ENCODE assay signal across 8 cellular contexts in the genomic region with DNA sequence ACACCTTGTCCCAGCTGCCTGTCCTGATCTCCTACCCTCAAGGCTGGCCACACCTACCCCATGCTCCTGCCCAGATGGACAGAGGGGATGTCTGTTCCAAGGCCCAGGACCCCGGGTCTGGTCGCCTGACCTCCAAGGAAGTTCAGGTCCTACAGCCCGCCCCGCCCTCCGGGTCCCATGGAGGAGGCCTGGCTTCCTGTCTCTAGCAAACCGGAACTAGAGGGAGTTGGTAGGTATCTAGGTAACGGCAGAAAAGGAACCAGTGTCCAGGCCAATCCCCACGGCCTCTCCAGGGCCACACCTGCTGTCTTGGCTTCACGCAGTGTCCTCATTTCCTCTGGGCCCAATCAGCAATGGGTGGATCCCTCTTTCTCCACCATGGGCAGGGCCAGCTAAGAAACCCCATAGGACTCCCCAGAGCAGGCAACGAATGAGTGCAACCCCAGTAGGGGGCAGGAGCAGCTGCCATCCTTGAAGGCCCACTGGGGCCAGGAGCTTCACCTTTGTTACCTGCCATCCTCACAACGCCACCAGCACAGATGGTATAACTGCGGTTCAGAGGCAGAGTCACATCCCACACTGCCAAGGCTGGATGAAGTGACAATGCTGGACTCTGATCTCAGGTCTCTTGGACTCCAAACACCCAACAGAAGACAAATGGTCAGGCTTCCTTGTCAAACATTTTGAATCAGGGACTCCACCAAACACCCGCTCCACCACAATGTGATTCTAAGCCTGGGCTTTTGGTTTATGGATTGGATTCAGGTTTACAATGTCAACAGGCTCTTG. TPM values are rescaled to one million over a fixed set of nuclear protein-coding genes. Genes with fewer than 3 reads are reported as not detected.
DNase-seq lines count a peak whose midpoint lies in the region; FAIRE-seq and TF ChIP-seq lines count a peak whose summit lies in the region.

No MANE protein-coding gene starts in this region.

- H3K36me3 Mint-ChIP-seq in activated CD4-positive, alpha-beta memory T cell treated with anti-CD3 and anti-CD28 coated beads, Interleukin-2, amount 10 ng/mL, durations not matched to agents 7 days and 5 days (ENCODE audit: low read depth): peaks cover 55% of the 10 kb centered on the region

- no peaks in the 10 kb centered on the region for H3K9me3 ChIP-seq in kidney (ENCODE audit: control insufficient read depth in 1 of 2, low read length in 2 of 2)

- H3K27ac ChIP-seq in kidney (ENCODE audit: low read depth in 2 of 2, low read length in 2 of 2): peak overlapping the region in 1 of 2 donors; percentile 29

- CTCF ChIA-PET in activated CD4-positive, alpha-beta memory T cell treated with anti-CD3 and anti-CD28 coated beads, Interleukin-2, amount 10 ng/mL, durations not matched to agents 7 days and 5 days (lab: Charles Lee): interaction anchor here (0.7 to 9.7 kb wide), 9 partner anchors 9 to 65 kb away, joined by 3 to 561 read pairs (median 40); partner anchors contain the start of genes PXN, RNU4-1, RNU4-2 and RPLP0

- no peaks in the 10 kb centered on the region for H3K27me3 Mint-ChIP-seq in activated CD4-positive, alpha-beta memory T cell treated with anti-CD3 and anti-CD28 coated beads, Interleukin-2, amount 10 ng/mL, durations not matched to agents 7 days and 5 days

- H3K9ac ChIP-seq in kidney (ENCODE audit: low read length in 2 of 2): peak overlapping the region in 1 of 2 donors; percentile 44

- intact Hi-C loops in kidney (cut with DNase I): loop anchor here (5.0 kb wide), 1 partner anchor 36 kb away; no protein-coding TSS in a partner anchor

- peaks cover 57 to 60% of the 10 kb centered on the region in 2 donors for H3K4me1 ChIP-seq in kidney (ENCODE audit: control insufficient read depth in 1 of 2, insufficient read depth in 1 of 2, low read depth in 1 of 2, low read length in 2 of 2)

- FAIRE-seq in kidney (lab: Jason Lieb, UNC): no peak

- POLR2A ChIA-PET in activated CD4-positive, alpha-beta memory T cell treated with anti-CD3 and anti-CD28 coated beads, Interleukin-2, amount 10 ng/mL, durations not matched to agents 7 days and 5 days (lab: Charles Lee): interaction anchor here (8.2 to 10.3 kb wide), 4 partner anchors 26 to 65 kb away, joined by 159 to 330 read pairs (median 256); partner anchors contain the start of genes PXN, RNU4-1, RNU4-2 and RPLP0

- H3K4me3 Mint-ChIP-seq in activated CD4-positive, alpha-beta memory T cell treated with anti-CD3 and anti-CD28 coated beads, Interleukin-2, amount 10 ng/mL, durations not matched to agents 7 days and 5 days: peak overlapping the region; percentile 55

- no peaks in the 10 kb centered on the region for H3K9me3 Mint-ChIP-seq in activated CD4-positive, alpha-beta memory T cell treated with anti-CD3 and anti-CD28 coated beads, Interleukin-2, amount 10 ng/mL, durations not matched to agents 7 days and 5 days

- peaks cover 23 to 36% of the 10 kb centered on the region in 2 donors for H3K36me3 ChIP-seq in kidney (ENCODE audit: control insufficient read depth in 1 of 2, insufficient read depth in 2 of 2, low read length in 2 of 2)

- peak overlapping the region; percentile 84 for H3K27ac Mint-ChIP-seq in activated CD4-positive, alpha-beta memory T cell treated with anti-CD3 and anti-CD28 coated beads, Interleukin-2, amount 10 ng/mL, durations not matched to agents 7 days and 5 days

- H3K4me1 Mint-ChIP-seq in activated CD4-positive, alpha-beta memory T cell treated with anti-CD3 and anti-CD28 coated beads, Interleukin-2, amount 10 ng/mL, durations not matched to agents 7 days and 5 days: peaks cover 60% of the 10 kb centered on the region

- DNase-seq in stimulated activated CD4-positive, alpha-beta T cell treated with anti-CD3 and anti-CD28 coated beads, Interleukin-15, amount 100 ng/mL, for 24 hours: peak; percentile 44
- no peak for DNase-seq in stimulated activated CD4-positive, alpha-beta T cell treated with anti-CD3 and anti-CD28 coated beads, Interleukin-4, amount 100 ng/mL, for 24 hours
- DNase-seq in activated CD4-positive, alpha-beta memory T cell treated with anti-CD3 and anti-CD28 coated beads, Interleukin-2, amount 10 ng/mL, durations not matched to agents 7 days and 5 days: peak; percentile 35
- DNase-seq in kidney: peak; percentile 89
- DNase-seq in glomerular visceral epithelial cell (ENCODE audit: extremely low spot score): no peak
- no peak for DNase-seq in HCEC 1CT
- no peak for DNase-seq in effector CD8-positive, alpha-beta T cell (lab: John Stamatoyannopoulos, UW)
- no peak for DNase-seq in T1000 (lab: John Stamatoyannopoulos, UW)

- no peak for TF ChIP-seq CTCF in kidney (IDR thresholded peaks at IDR 0.05; ENCODE audit: borderline replicate concordance, extremely low read depth, insufficient read depth)

- H3K4me3 ChIP-seq in kidney (ENCODE audit: low read length in 2 of 2): peak overlapping the region in 1 of 2 donors; percentile 0

RNA-seq across cellular contexts. Expression of gene RPLP0, which starts 25.1 kb away (rescaled TPM):
- total RNA-seq in activated CD4-positive, alpha-beta memory T cell treated with anti-CD3 and anti-CD28 coated beads, Interleukin-2, amount 10 ng/mL, durations not matched to agents 7 days and 5 days: 1,000 to 10,000 TPM; 1,823 to 1,853 TPM
- 1,384 TPM for total RNA-seq in kidney
- polyA plus RNA-seq in kidney (ENCODE audit: insufficient read depth, low read depth, low replicate concordance): 1,654 TPM

RNA-seq across cellular contexts. Expression of gene GCN1, which starts 31.5 kb away (rescaled TPM):
- 10 to 100 TPM; 86.0 to 94.3 TPM for total RNA-seq in activated CD4-positive, alpha-beta memory T cell treated with anti-CD3 and anti-CD28 coated beads, Interleukin-2, amount 10 ng/mL, durations not matched to agents 7 days and 5 days
- 77.6 TPM for total RNA-seq in kidney
- polyA plus RNA-seq in kidney (ENCODE audit: insufficient read depth, low read depth, low replicate concordance): 12.2 TPM

RNA-seq across cellular contexts. Expression of gene PXN, which starts 39.5 kb away (rescaled TPM):
- 100 to 1,000 TPM; 271 to 274 TPM for total RNA-seq in activated CD4-positive, alpha-beta memory T cell treated with anti-CD3 and anti-CD28 coated beads, Interleukin-2, amount 10 ng/mL, durations not matched to agents 7 days and 5 days
- 133 TPM for total RNA-seq in kidney
- 57.1 TPM for polyA plus RNA-seq in kidney (ENCODE audit: insufficient read depth, low read depth, low replicate concordance)

Comparison
In these comparisons a context has a peak if more than half of its experiments do, and no peak if none do; other contexts are left out.
1. DNase-seq: peak in stimulated activated CD4-positive, alpha-beta T cell treated with anti-CD3 and anti-CD28 coated beads, Interleukin-15, amount 100 ng/mL, for 24 hours (single experiment), activated CD4-positive, alpha-beta memory T cell treated with anti-CD3 and anti-CD28 coated beads, Interleukin-2, amount 10 ng/mL, durations not matched to agents 7 days and 5 days (single experiment) and kidney (single experiment); none in stimulated activated CD4-positive, alpha-beta T cell treated with anti-CD3 and anti-CD28 coated beads, Interleukin-4, amount 100 ng/mL, for 24 hours (single experiment), glomerular visceral epithelial cell (single experiment), HCEC 1CT (single experiment), effector CD8-positive, alpha-beta T cell (single experiment) and T1000 (single experiment).